In genomic region chr12:27014085-27014858, GRCh38 we compare ENCODE assay signal across 8 cellular contexts. TPM values are rescaled to one million over a fixed set of nuclear protein-coding genes. Genes with fewer than 3 reads are reported as not detected.
DNase-seq lines count a peak whose midpoint lies in the region; ATAC-seq and TF ChIP-seq lines count a peak whose summit lies in the region.

Gene TM7SF3 (minus strand): TSS chr12:27014384. CDS start chr12:27014168, 216 bp downstream.

- H3K27ac ChIP-seq in left lung: peak within 1 kb of the TSS; percentile 90 to 96

- no peaks in the 10 kb centered on the region for H3K9me3 ChIP-seq in left lung

- intact Hi-C loops in dendritic cell treated with granulocyte-macrophage colony-stimulating factor and Interleukin-4, amounts not matched to agents 40 ng/mL and 50 ng/mL, for 4 days (cut with micrococcal nuclease): loop anchor here (1.0 to 2.0 kb wide), 3 partner anchors 8 to 231 kb away; partner anchors contain the start of genes FGFR1OP2, MED21 and STK38L
- intact Hi-C loops in left lung (cut with DNase I): no loop called here

- peaks cover 47% of the 10 kb centered on the region for H3K4me1 Mint-ChIP-seq in dendritic cell treated with granulocyte-macrophage colony-stimulating factor and Interleukin-4, amounts not matched to agents 40 ng/mL and 50 ng/mL, for 4 days (ENCODE audit: low read depth)

- no peaks in the 10 kb centered on the region for H3K27me3 ChIP-seq in left lung

- peak; percentile 84 for ATAC-seq in GM19395 (IDR thresholded peaks at IDR 0.05; ENCODE audit: unreplicated experiment)
- ATAC-seq in HG03558 (IDR thresholded peaks at IDR 0.05; ENCODE audit: extremely low read depth, unreplicated experiment): peak; percentile 84
- ATAC-seq in left lung: peak; percentile 94

- H3K4me1 ChIP-seq in left lung: peaks cover 4 to 68% of the 10 kb centered on the region in 2 donors

- TF ChIP-seq CTCF in left lung (IDR thresholded peaks at IDR 0.05): peak; percentile 91 to 99

- peak within 1 kb of the TSS; percentile 93 for H3K27ac Mint-ChIP-seq in dendritic cell treated with granulocyte-macrophage colony-stimulating factor and Interleukin-4, amounts not matched to agents 40 ng/mL and 50 ng/mL, for 4 days

- DNase-seq in CD1c-positive myeloid dendritic cell (ENCODE audit: extremely low spot score) (peak; percentile 98), NCI-H69 (lab: John Stamatoyannopoulos, UW) (peak; percentile 94), left lung (peak; percentile 96 to 100)
- peak; percentile 95 for DNase-seq in activated CD4-positive, alpha-beta T cell treated with anti-CD3 and anti-CD28 coated beads, Interleukin-2, amount 50 U/mL, for 1 hour
- DNase-seq in stimulated activated CD4-positive, alpha-beta T cell treated with anti-CD3 and anti-CD28 coated beads, Interleukin-2, amount 100 ng/mL, for 48 hours: peak; percentile 89 to 91

- H3K9me3 Mint-ChIP-seq in dendritic cell treated with granulocyte-macrophage colony-stimulating factor and Interleukin-4, amounts not matched to agents 40 ng/mL and 50 ng/mL, for 4 days: no peaks in the 10 kb centered on the region

- no peaks in the 10 kb centered on the region for H3K36me3 ChIP-seq in left lung

- H3K4me3 Mint-ChIP-seq in dendritic cell treated with granulocyte-macrophage colony-stimulating factor and Interleukin-4, amounts not matched to agents 40 ng/mL and 50 ng/mL, for 4 days: peak within 1 kb of the TSS; percentile 93

- H3K36me3 Mint-ChIP-seq in dendritic cell treated with granulocyte-macrophage colony-stimulating factor and Interleukin-4, amounts not matched to agents 40 ng/mL and 50 ng/mL, for 4 days (ENCODE audit: low read depth): peaks cover 16% of the 10 kb centered on the region

- H3K27me3 Mint-ChIP-seq in dendritic cell treated with granulocyte-macrophage colony-stimulating factor and Interleukin-4, amounts not matched to agents 40 ng/mL and 50 ng/mL, for 4 days: no peaks in the 10 kb centered on the region

- peak within 1 kb of the TSS; percentile 74 to 84 for H3K4me3 ChIP-seq in left lung

RNA-seq across cellular contexts. Expression of gene TM7SF3, which starts in this region (rescaled TPM):
- 100 to 1,000 TPM in 1 of 2 donors, 10 to 100 TPM in 1; 81.7 to 130 TPM for total RNA-seq in left lung

Comparison
In these comparisons a context has a peak if more than half of its experiments do, and no peak if none do; other contexts are left out.
1. Peak in every context shown above with its lines: DNase-seq, ATAC-seq, H3K4me3 ChIP-seq and H3K27ac ChIP-seq.